2 cellular contexts compared by ENCODE assay signal in genomic region chr11:83073248-83073647, GRCh38.
TF ChIP-seq lines count a peak whose summit lies in the region.

No MANE protein-coding gene starts in this region.

TF ChIP-seq in IMR-90, 13 proteins besides CTCF, POLR2A, EP300 and RAD21 (continued from another document):
- TF ChIP-seq BHLHE40 (IDR thresholded peaks at IDR 0.05; ENCODE audit: low read depth, low read length) (no peak), MXI1 (IDR thresholded peaks at IDR 0.05; ENCODE audit: borderline replicate concordance, low read depth, low read length) (no peak), CEBPB (IDR thresholded peaks at IDR 0.05; ENCODE audit: low read depth, low read length) (no peak)
TF ChIP-seq in IMR-90: peak in this region for 0.

TF ChIP-seq in neural cell, 6 proteins besides CTCF, POLR2A, EP300 and RAD21 (continued from another document):
- TF ChIP-seq, protein P1, sequence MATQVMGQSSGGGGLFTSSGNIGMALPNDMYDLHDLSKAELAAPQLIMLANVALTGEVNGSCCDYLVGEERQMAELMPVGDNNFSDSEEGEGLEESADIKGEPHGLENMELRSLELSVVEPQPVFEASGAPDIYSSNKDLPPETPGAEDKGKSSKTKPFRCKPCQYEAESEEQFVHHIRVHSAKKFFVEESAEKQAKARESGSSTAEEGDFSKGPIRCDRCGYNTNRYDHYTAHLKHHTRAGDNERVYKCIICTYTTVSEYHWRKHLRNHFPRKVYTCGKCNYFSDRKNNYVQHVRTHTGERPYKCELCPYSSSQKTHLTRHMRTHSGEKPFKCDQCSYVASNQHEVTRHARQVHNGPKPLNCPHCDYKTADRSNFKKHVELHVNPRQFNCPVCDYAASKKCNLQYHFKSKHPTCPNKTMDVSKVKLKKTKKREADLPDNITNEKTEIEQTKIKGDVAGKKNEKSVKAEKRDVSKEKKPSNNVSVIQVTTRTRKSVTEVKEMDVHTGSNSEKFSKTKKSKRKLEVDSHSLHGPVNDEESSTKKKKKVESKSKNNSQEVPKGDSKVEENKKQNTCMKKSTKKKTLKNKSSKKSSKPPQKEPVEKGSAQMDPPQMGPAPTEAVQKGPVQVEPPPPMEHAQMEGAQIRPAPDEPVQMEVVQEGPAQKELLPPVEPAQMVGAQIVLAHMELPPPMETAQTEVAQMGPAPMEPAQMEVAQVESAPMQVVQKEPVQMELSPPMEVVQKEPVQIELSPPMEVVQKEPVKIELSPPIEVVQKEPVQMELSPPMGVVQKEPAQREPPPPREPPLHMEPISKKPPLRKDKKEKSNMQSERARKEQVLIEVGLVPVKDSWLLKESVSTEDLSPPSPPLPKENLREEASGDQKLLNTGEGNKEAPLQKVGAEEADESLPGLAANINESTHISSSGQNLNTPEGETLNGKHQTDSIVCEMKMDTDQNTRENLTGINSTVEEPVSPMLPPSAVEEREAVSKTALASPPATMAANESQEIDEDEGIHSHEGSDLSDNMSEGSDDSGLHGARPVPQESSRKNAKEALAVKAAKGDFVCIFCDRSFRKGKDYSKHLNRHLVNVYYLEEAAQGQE (IDR thresholded peaks at IDR 0.05; ENCODE audit: borderline replicate concordance) = no peak
- no peak for TF ChIP-seq SMC3 (conservative IDR thresholded peaks at IDR 0.05; ENCODE audit: poor library complexity)
- no peak for TF ChIP-seq TAF1 (IDR thresholded peaks at IDR 0.05; ENCODE audit: low read depth)
- TF ChIP-seq POLR2AphosphoS5 (IDR thresholded peaks at IDR 0.05) = no peak
- no peak for TF ChIP-seq MXI1 (conservative IDR thresholded peaks at IDR 0.05; ENCODE audit: poor library complexity, severe bottlenecking)
